In genomic region chr10:34809796-34810195, GRCh38 we compare ENCODE assay signal across 13 cellular contexts. TPM values are rescaled to one million over a fixed set of nuclear protein-coding genes. Genes with fewer than 3 reads are reported as not detected.
DNase-seq lines count a peak whose midpoint lies in the region; ATAC-seq and TF ChIP-seq lines count a peak whose summit lies in the region.
"Had no signal": no experiment of that assay in that cellular context is flagged by ENCODE, and none has a peak within 500 bp of the region (broad histone marks: within the 10 kb centered on the region; RNA-seq: fewer than 3 reads in every experiment).

No MANE protein-coding gene starts in this region.

- no peaks in the 10 kb centered on the region for H3K9me3 ChIP-seq in left ventricle myocardium inferior (replicated peaks)
- H3K9me3 ChIP-seq in vagina = no peaks in the 10 kb centered on the region
- H3K9me3 ChIP-seq: body of pancreas, right lobe of liver, SJSA1, thyroid gland had no signal

- intact Hi-C loops in left ventricle myocardium inferior (cut with micrococcal nuclease) (loop anchor here (10.0 kb wide), 1 partner anchor 85 kb away; no protein-coding TSS in a partner anchor), left cardiac atrium (cut with DNase I) (loop anchor here (10.0 kb wide), 2 partner anchors 85 to 145 kb away; no protein-coding TSS in a partner anchor), vagina (cut with DNase I) (loop anchor here (10.0 kb wide), 1 partner anchor 145 kb away; no protein-coding TSS in a partner anchor)

- TF ChIP-seq CTCF in left ventricle myocardium inferior (IDR thresholded peaks at IDR 0.05; ENCODE audit: borderline replicate concordance) = no peak
- TF ChIP-seq CTCF in vagina (IDR thresholded peaks at IDR 0.05) = no peak

- no peak for TF ChIP-seq POLR2A in vagina (IDR thresholded peaks at IDR 0.05)

- H3K36me3 ChIP-seq in left ventricle myocardium inferior (no peaks in the 10 kb centered on the region), vagina (no peaks in the 10 kb centered on the region)
- H3K36me3 ChIP-seq: right lobe of liver, thyroid gland had no signal

- DNase-seq in left ventricle myocardium inferior (no peak), left cardiac atrium (no peak), fibroblast of peridontal ligament (ENCODE audit: extremely low read depth) (peak; percentile 30), vagina (ENCODE audit: extremely low spot score in 2 of 2) (no peak), GM03348 (ENCODE audit: low spot score) (no peak), NCI-H1417 treated with DMSO at 0.1 percent for 48 hours (lab: John Stamatoyannopoulos, UW) (no peak)
- DNase-seq in activated CD8-positive, alpha-beta memory T cell treated with anti-CD3 and anti-CD28 coated beads for 24 hours = no peak
- DNase-seq: HCEC 1CT, right lobe of liver had no signal

- H3K4me1 ChIP-seq in left ventricle myocardium inferior = peaks cover 58% of the 10 kb centered on the region
- peaks cover 62% of the 10 kb centered on the region for H3K4me1 ChIP-seq in vagina

- H3K27ac ChIP-seq in left ventricle myocardium inferior (replicated peaks) (no peak overlapping the region), vagina (peak overlapping the region; percentile 64)
- H3K27ac ChIP-seq: SJSA1 had no signal

- peak overlapping the region; percentile 48 for H3K4me3 ChIP-seq in left ventricle myocardium inferior
- H3K4me3 ChIP-seq in vagina = no peak overlapping the region
- H3K4me3 ChIP-seq: body of pancreas, right lobe of liver, thyroid gland had no signal

- ATAC-seq in left cardiac atrium (no peak), HG03354 (IDR thresholded peaks at IDR 0.05; ENCODE audit: poor library complexity, severe bottlenecking, unreplicated experiment) (peak; percentile 20)
- ATAC-seq: body of pancreas had no signal

- H3K27me3 ChIP-seq in left ventricle myocardium inferior (ENCODE audit: low read depth) (no peaks in the 10 kb centered on the region), vagina (no peaks in the 10 kb centered on the region)
- H3K27me3 ChIP-seq: body of pancreas, right lobe of liver, SJSA1, thyroid gland had no signal

RNA-seq across cellular contexts. Expression of gene PARD3, which starts 5.3 kb away (rescaled TPM):
- 29.6 TPM for total RNA-seq in left ventricle myocardium inferior
- total RNA-seq in left cardiac atrium = 10 to 100 TPM; 23.1 to 29.7 TPM
- 95.5 TPM for total RNA-seq in vagina
